In the genomic region with DNA sequence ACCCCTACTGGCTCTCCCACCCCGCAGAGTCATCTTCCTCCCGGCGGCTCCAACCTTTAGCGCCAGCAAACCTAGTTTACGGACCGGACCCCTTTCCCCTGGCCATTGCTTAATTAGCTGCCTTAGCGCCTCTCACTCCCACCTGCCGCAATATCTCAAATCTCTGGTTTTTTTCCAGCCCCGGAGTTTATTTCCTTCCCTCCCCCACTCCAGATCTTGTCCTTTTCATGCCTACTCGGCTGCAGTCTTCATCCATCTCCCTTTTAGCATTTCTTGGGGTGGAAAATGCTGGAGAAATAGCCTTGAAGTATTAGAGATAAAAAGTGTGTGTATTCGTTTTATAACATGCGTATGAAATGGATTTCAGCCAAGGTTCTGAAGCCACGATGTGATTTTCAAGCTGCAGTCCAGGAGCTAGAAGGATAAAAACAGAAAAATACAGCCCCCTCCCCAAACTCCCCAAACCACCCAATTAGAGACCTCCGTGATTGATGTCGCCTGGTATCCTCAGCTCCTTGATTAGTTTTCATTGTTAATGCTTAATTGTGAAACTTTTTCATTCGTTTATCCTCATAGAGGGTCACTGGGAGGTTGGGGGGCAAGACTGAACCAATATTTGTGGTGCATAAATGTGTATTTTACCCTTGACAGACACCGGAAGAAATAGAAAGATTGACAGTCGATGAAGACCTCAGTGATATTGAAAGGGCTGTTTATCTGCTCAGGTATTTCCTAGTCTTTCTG, we compare ENCODE assay signal across 9 cellular contexts. TPM values are rescaled to one million over a fixed set of nuclear protein-coding genes. Genes with fewer than 3 reads are reported as not detected.
DNase-seq lines count a peak whose midpoint lies in the region; ATAC-seq and TF ChIP-seq lines count a peak whose summit lies in the region.
"Had no signal": no experiment of that assay in that cellular context is flagged by ENCODE, and none has a peak within 500 bp of the region (broad histone marks: within the 10 kb centered on the region; RNA-seq: fewer than 3 reads in every experiment).

No MANE protein-coding gene starts in this region.

- H3K9me3 ChIP-seq in cardiac muscle cell (ENCODE audit: low read depth) (no peaks in the 10 kb centered on the region), ascending aorta (no peaks in the 10 kb centered on the region), right lobe of liver (no peaks in the 10 kb centered on the region)

- H3K4me3 ChIP-seq in cardiac muscle cell (peak overlapping the region; percentile 47), ascending aorta (peak overlapping the region; percentile 75 to 84), right lobe of liver (peak overlapping the region in 2 of 3 donors; percentile 67 to 75), urinary bladder (ENCODE audit: low read depth, low read length) (peak overlapping the region; percentile 3)

- H3K27me3 ChIP-seq in cardiac muscle cell: peaks cover 43% of the 10 kb centered on the region
- H3K27me3 ChIP-seq in ascending aorta: no peaks in the 10 kb centered on the region
- H3K27me3 ChIP-seq in right lobe of liver: no peaks in the 10 kb centered on the region

- ATAC-seq in left cardiac atrium (no peak), right lobe of liver (no peak), GM19035 (IDR thresholded peaks at IDR 0.05; ENCODE audit: unreplicated experiment) (no peak)

- TF ChIP-seq POLR2A in right lobe of liver (IDR thresholded peaks at IDR 0.05): no peak

- H3K4me1 ChIP-seq in cardiac muscle cell (ENCODE audit: low read depth) (peaks cover 5% of the 10 kb centered on the region), ascending aorta (peaks cover 3 to 14% of the 10 kb centered on the region in 2 donors), right lobe of liver (peaks cover 0 to 15% (median 2%) of the 10 kb centered on the region in 4 donors), urinary bladder (ENCODE audit: insufficient read depth) (no peaks in the 10 kb centered on the region)

- intact Hi-C loops in left cardiac atrium (cut with DNase I): loop anchor here in 1 of 2 donors (5.0 to 10.0 kb wide), 2 partner anchors 38 to 231 kb away; no protein-coding TSS in a partner anchor
- intact Hi-C loops in ascending aorta (cut with DNase I): loop anchor here (2.0 to 10.0 kb wide), 3 partner anchors 43 to 1339 kb away; a partner anchor contains a TSS
- intact Hi-C loops in right lobe of liver (cut with DNase I): no loop called here

- no peak for TF ChIP-seq CTCF in cardiac muscle cell (IDR thresholded peaks at IDR 0.05; ENCODE audit: low read depth, low read length)
- TF ChIP-seq CTCF in ascending aorta (IDR thresholded peaks at IDR 0.05): no peak
- no peak for TF ChIP-seq CTCF in right lobe of liver (IDR thresholded peaks at IDR 0.05)
- TF ChIP-seq CTCF in GM10266 (IDR thresholded peaks at IDR 0.05; ENCODE audit: control insufficient read depth, insufficient read depth, low read depth, missing control alignments): no peak

- H3K27ac ChIP-seq in cardiac muscle cell (no peak overlapping the region), ascending aorta (no peak overlapping the region), right lobe of liver (no peak overlapping the region), urinary bladder (ENCODE audit: low read depth) (no peak overlapping the region)

- DNase-seq in cardiac muscle cell (ENCODE audit: low read depth in 1 of 2, low spot score in 1 of 2) (peak in 1 of 2 donors; percentile 7), left cardiac atrium (no peak), ascending aorta (ENCODE audit: low spot score in 2 of 2) (no peak), right lobe of liver (no peak), HPDE6-E6E7 (ENCODE audit: extremely low spot score) (no peak), GM10266 (ENCODE audit: extremely low spot score) (no peak)
- DNase-seq: NCI-H2029 had no signal

- no peaks in the 10 kb centered on the region for H3K36me3 ChIP-seq in cardiac muscle cell
- H3K36me3 ChIP-seq in ascending aorta: no peaks in the 10 kb centered on the region
- H3K36me3 ChIP-seq in right lobe of liver: no peaks in the 10 kb centered on the region
- H3K36me3 ChIP-seq in urinary bladder (ENCODE audit: insufficient read depth): no peaks in the 10 kb centered on the region

- 11% methylated on average over 18 of the region's 18 CpGs for WGBS in right lobe of liver (ENCODE audit: insufficient coverage, low coverage, low lambda C conversion rate, missing lambda C conversion rate)
- 12% methylated on average over 18 of the region's 18 CpGs for WGBS in urinary bladder

RNA-seq across cellular contexts. Expression of a gene that starts 1.5 kb away (rescaled TPM):
- total RNA-seq in cardiac muscle cell (0.78 and 9.8 TPM in 2 replicates), left cardiac atrium (under 1 TPM; 0.18 to 0.29 TPM), ascending aorta (not detected), right lobe of liver (1 to 10 TPM in 3 of 6 experiments, under 1 TPM in 3; 0.26 to 4.1 (median 1.2) TPM), urinary bladder (0.37 TPM)
- polyA plus RNA-seq in cardiac muscle cell (0.59 and 0.77 TPM in 2 replicates), urinary bladder (0.63 TPM)

RNA-seq across cellular contexts. Expression of a gene that starts 46.2 kb away (rescaled TPM):
- total RNA-seq in cardiac muscle cell (257 and 537 TPM in 2 replicates), left cardiac atrium (10 to 100 TPM; 58.7 to 63.3 TPM), ascending aorta (36.0 TPM), right lobe of liver (1 to 10 TPM in 5 of 6 experiments, not detected in 1; 1.8 to 7.9 (median 4.1) TPM), urinary bladder (16.6 TPM)
- polyA plus RNA-seq in cardiac muscle cell (251 and 283 TPM in 2 replicates), urinary bladder (77.6 TPM)

Comparison
In these comparisons a context has a peak if more than half of its experiments do, and no peak if none do; other contexts are left out.
1. H3K4me3 ChIP-seq: peak in every context shown above with its lines; median percentile 80 in ascending aorta; 71 in right lobe of liver; 47 in cardiac muscle cell; 3 in urinary bladder.